Comparison of ENCODE assay signal across 8 cellular contexts in the genomic region with DNA sequence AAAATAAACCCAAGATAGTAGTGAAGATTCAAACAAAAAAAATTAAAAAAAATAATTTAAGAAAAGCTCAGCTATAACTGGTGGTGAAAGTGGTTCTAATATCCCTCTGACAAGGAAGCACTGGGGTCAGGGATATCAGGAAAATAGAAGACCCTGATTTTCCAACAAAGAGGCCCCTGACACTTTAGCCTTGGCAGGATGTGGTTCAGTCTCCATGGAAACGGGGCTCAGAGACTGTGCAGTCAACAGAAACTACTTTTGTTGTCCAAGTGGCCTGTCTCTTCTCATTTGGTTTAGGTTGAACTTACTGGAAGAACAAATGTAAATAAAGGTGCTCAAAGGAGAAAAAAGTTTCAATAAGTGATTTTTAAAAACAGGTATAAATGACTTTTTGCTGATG. TPM values are rescaled to one million over a fixed set of nuclear protein-coding genes. Genes with fewer than 3 reads are reported as not detected.
A peak's percentile ranks its signal among the peaks of the same experiment; 100 is the strongest.
DNase-seq lines count a peak whose midpoint lies in the region; ATAC-seq and TF ChIP-seq lines count a peak whose summit lies in the region.

No MANE protein-coding gene starts in this region.

- no peaks in the 10 kb centered on the region for H4K20me1 ChIP-seq in BLaER1 treated with 17β-estradiol and CSF1 and Interleukin-3, amounts not matched to agents 10 nM and 100 nM
- H4K20me1 ChIP-seq in osteoblast (ENCODE audit: insufficient read depth, low read length), result no peaks in the 10 kb centered on the region

- no peaks in the 10 kb centered on the region for H3K9me3 ChIP-seq in BLaER1 treated with 17β-estradiol and CSF1 and Interleukin-3, amounts not matched to agents 10 nM and 100 nM (replicated peaks in 1 of 11)
- H3K9me3 ChIP-seq in osteoblast (ENCODE audit: low read depth, low read length), result no peaks in the 10 kb centered on the region

- ATAC-seq in HG03342 (IDR thresholded peaks at IDR 0.05; ENCODE audit: unreplicated experiment), result peak; percentile 72
- ATAC-seq in left lobe of liver, result peak; percentile 10
- no peak for ATAC-seq in left colon

- no peaks in the 10 kb centered on the region for H3K27me3 ChIP-seq in BLaER1 treated with 17β-estradiol and CSF1 and Interleukin-3, amounts not matched to agents 10 nM and 100 nM
- H3K27me3 ChIP-seq in osteoblast (ENCODE audit: insufficient read depth, low read length), result no peaks in the 10 kb centered on the region

- peak overlapping the region in 3 of 10 experiments; percentile 0 to 21 (median 13); a peak in 3 of 20 replicates for H3K4me3 ChIP-seq in BLaER1 treated with 17β-estradiol and CSF1 and Interleukin-3, amounts not matched to agents 10 nM and 100 nM
- no peak overlapping the region for H3K4me3 ChIP-seq in osteoblast (ENCODE audit: insufficient read depth, low read length)

- peak overlapping the region; percentile 57 to 87 (median 66); a peak in 21 of 22 replicates for H3K4me2 ChIP-seq in BLaER1 treated with 17β-estradiol and CSF1 and Interleukin-3, amounts not matched to agents 10 nM and 100 nM
- H3K4me2 ChIP-seq in osteoblast (ENCODE audit: insufficient read depth, low read length), result no peak overlapping the region

- intact Hi-C loops in left colon (cut with DNase I, micrococcal nuclease), result no loop called here

- no peak overlapping the region for H2AFZ ChIP-seq in osteoblast (ENCODE audit: low read length)

- DNase-seq in activated CD8-positive, alpha-beta memory T cell treated with anti-CD3 and anti-CD28 coated beads, Interleukin-2, amount 50 U/mL, for 24 hours (ENCODE audit: extremely low read depth), result peak; percentile 13
- DNase-seq in left lobe of liver (ENCODE audit: low spot score) (no peak), NCI-H2107 (lab: John Stamatoyannopoulos, UW) (no peak), HCEC 1CT (no peak), left colon (no peak), osteoblast (ENCODE audit: insufficient read length, low spot score, missing footprints) (no peak)

- H3K27ac ChIP-seq in BLaER1 treated with 17β-estradiol and CSF1 and Interleukin-3, amounts not matched to agents 10 nM and 100 nM, result peak overlapping the region in 10 of 11 experiments; percentile 27 to 73 (median 66); a peak in 18 of 22 replicates
- no peak overlapping the region for H3K27ac ChIP-seq in osteoblast (ENCODE audit: low read depth, low read length)

- H3K36me3 ChIP-seq in BLaER1 treated with 17β-estradiol and CSF1 and Interleukin-3, amounts not matched to agents 10 nM and 100 nM, result peaks cover 87 to 100% (median 95%) of the 10 kb centered on the region in 11 experiments
- H3K36me3 ChIP-seq in osteoblast (ENCODE audit: insufficient read depth, low read length), result peaks cover 66% of the 10 kb centered on the region

- H3K79me2 ChIP-seq in osteoblast (ENCODE audit: insufficient read depth, low read length), result no peaks in the 10 kb centered on the region

- H3K4me1 ChIP-seq in BLaER1 treated with 17β-estradiol and CSF1 and Interleukin-3, amounts not matched to agents 10 nM and 100 nM, result peaks cover 24 to 33% (median 28%) of the 10 kb centered on the region in 10 experiments
- peaks cover 9% of the 10 kb centered on the region for H3K4me1 ChIP-seq in osteoblast (ENCODE audit: insufficient read depth, low read length)

- TF ChIP-seq CTCF in osteoblast (IDR thresholded peaks at IDR 0.05; ENCODE audit: extremely low read depth, low read depth, low read length), result no peak

- peak overlapping the region in 7 of 11 experiments; percentile 8 to 39 (median 29); a peak in 7 of 22 replicates for H3K9ac ChIP-seq in BLaER1 treated with 17β-estradiol and CSF1 and Interleukin-3, amounts not matched to agents 10 nM and 100 nM

RNA-seq across cellular contexts. Expression of a gene that starts 27.2 kb away (rescaled TPM):
- total RNA-seq in left lobe of liver, result 14.3 TPM
- total RNA-seq in left colon, result 10 to 100 TPM; 33.1 to 38.4 TPM
- 31.5 and 35.4 TPM in 2 replicates for total RNA-seq in osteoblast

RNA-seq across cellular contexts. Expression of a gene that starts 38.0 kb away (rescaled TPM):
- total RNA-seq in left lobe of liver, result 5.9 TPM
- 1 to 10 TPM; 6.8 to 8.9 TPM for total RNA-seq in left colon
- total RNA-seq in osteoblast, result 10.1 and 11.8 TPM in 2 replicates

RNA-seq across cellular contexts. Expression of a gene that starts 53.4 kb away (rescaled TPM):
- total RNA-seq in left lobe of liver (56.5 TPM), left colon (10 to 100 TPM; 29.0 to 29.9 TPM), osteoblast (75.3 and 79.6 TPM in 2 replicates)
